In the genomic region with DNA sequence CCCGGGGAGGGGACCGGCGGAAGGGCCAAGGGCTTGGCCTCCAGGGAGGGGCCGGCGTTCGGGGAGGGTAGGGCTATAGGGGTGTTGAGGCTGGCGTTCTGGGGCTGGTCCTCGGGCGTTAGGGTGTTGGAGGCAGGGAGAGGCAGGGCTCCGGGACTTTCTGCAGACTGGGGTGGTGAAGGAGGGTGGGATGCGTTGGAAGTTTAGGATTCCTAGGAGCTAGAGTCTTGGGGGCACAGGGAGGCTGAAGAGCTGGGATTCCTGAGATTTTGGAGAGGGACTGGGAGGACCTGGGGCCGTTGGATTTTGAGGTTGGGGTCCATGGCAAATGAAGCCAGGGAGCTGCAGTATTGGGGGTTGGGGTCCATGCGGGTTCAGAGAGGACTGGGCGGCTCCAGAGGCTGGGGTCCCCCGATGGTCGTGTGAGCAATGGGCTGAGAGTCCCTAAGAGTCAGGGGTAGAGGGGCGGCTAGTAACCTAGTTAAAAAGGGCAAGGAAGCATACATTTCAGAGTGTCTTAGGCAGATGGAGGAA, we compare ENCODE assay signal across 9 cellular contexts. TPM values are rescaled to one million over a fixed set of nuclear protein-coding genes. Genes with fewer than 3 reads are reported as not detected.
DNase-seq lines count a peak whose midpoint lies in the region; TF ChIP-seq lines count a peak whose summit lies in the region.
"Had no signal": no experiment of that assay in that cellular context is flagged by ENCODE, and none has a peak within 500 bp of the region (broad histone marks: within the 10 kb centered on the region; RNA-seq: fewer than 3 reads in every experiment).

No MANE protein-coding gene starts in this region.

- peaks cover 2% of the 10 kb centered on the region for H3K36me3 Mint-ChIP-seq in activated naive CD4-positive, alpha-beta T cell treated with anti-CD3 and anti-CD28 coated beads, Interleukin-2, amount 50 U/mL, for 24 hours

- H3K27me3 ChIP-seq in skeletal muscle tissue (ENCODE audit: control insufficient read depth in 3 of 3, insufficient read depth in 3 of 3, low read length in 3 of 3): no peaks in the 10 kb centered on the region

- H3K4me3 ChIP-seq in SK-N-MC (peak overlapping the region; percentile 93), fibroblast of villous mesenchyme (ENCODE audit: low read depth, low read length) (peak overlapping the region; percentile 87), skeletal muscle tissue (ENCODE audit: low read length in 3 of 3) (peak overlapping the region; percentile 59 to 80 (median 79))

- peaks cover 11 to 13% (median 12%) of the 10 kb centered on the region in 3 donors for H3K4me1 ChIP-seq in skeletal muscle tissue (ENCODE audit: control insufficient read depth in 3 of 3, insufficient read depth in 3 of 3, low read length in 3 of 3)

- H3K9ac ChIP-seq in SK-N-MC (ENCODE audit: insufficient read length) (peak overlapping the region; percentile 95), skeletal muscle tissue (ENCODE audit: low read depth in 1 of 3, low read length in 3 of 3) (peak overlapping the region; percentile 72 to 86 (median 85))

- no peak overlapping the region for H3K27ac ChIP-seq in SK-N-MC
- H3K27ac ChIP-seq in skeletal muscle tissue (ENCODE audit: low read depth, low read length): peak overlapping the region; percentile 51

- TF ChIP-seq CTCF in fibroblast of villous mesenchyme (IDR thresholded peaks at IDR 0.05; ENCODE audit: insufficient read depth, low read depth, low read length): no peak

- H3K27ac Mint-ChIP-seq in activated naive CD4-positive, alpha-beta T cell treated with anti-CD3 and anti-CD28 coated beads, Interleukin-2, amount 50 U/mL, for 24 hours: peak overlapping the region; percentile 84

- H3K4me3 Mint-ChIP-seq in activated naive CD4-positive, alpha-beta T cell treated with anti-CD3 and anti-CD28 coated beads, Interleukin-2, amount 50 U/mL, for 24 hours: peak overlapping the region; percentile 92

- H3K4me1 Mint-ChIP-seq in activated naive CD4-positive, alpha-beta T cell treated with anti-CD3 and anti-CD28 coated beads, Interleukin-2, amount 50 U/mL, for 24 hours: peaks cover 40% of the 10 kb centered on the region

- peaks cover 37% of the 10 kb centered on the region for H3K36me3 ChIP-seq in SK-N-MC (ENCODE audit: insufficient read depth, low read length)
- H3K36me3 ChIP-seq in skeletal muscle tissue (ENCODE audit: control insufficient read depth in 3 of 3, insufficient read depth in 3 of 3, low read length in 3 of 3): peaks cover 19 to 31% (median 24%) of the 10 kb centered on the region in 3 donors

- H3K27me3 Mint-ChIP-seq in activated naive CD4-positive, alpha-beta T cell treated with anti-CD3 and anti-CD28 coated beads, Interleukin-2, amount 50 U/mL, for 24 hours: no peaks in the 10 kb centered on the region

- H3K9me3 Mint-ChIP-seq in activated naive CD4-positive, alpha-beta T cell treated with anti-CD3 and anti-CD28 coated beads, Interleukin-2, amount 50 U/mL, for 24 hours: no peaks in the 10 kb centered on the region

- no peak for DNase-seq in activated naive CD4-positive, alpha-beta T cell (lab: John Stamatoyannopoulos, UW)
- DNase-seq in SK-N-MC (ENCODE audit: low read depth, low spot score) (no peak), fibroblast of villous mesenchyme (ENCODE audit: low read depth) (peak; percentile 10), islet precursor cell (no peak), SHP77 (lab: John Stamatoyannopoulos, UW) (no peak), HuH-7.5 (ENCODE audit: low spot score) (no peak)

- H3K9me3 ChIP-seq in SK-N-MC (ENCODE audit: low read depth, low read length) (no peaks in the 10 kb centered on the region), skeletal muscle tissue (ENCODE audit: control insufficient read depth in 3 of 3, low read length in 3 of 3) (no peaks in the 10 kb centered on the region)

RNA-seq across cellular contexts. Expression of gene NFATC2IP, which starts 0.7 kb away (rescaled TPM):
- total RNA-seq in fibroblast of villous mesenchyme: 20.0 and 30.7 TPM in 2 replicates
- 13.6 TPM for total RNA-seq in skeletal muscle tissue

RNA-seq across cellular contexts. Expression of gene CD19, which starts 19.7 kb away (rescaled TPM):
- total RNA-seq in fibroblast of villous mesenchyme (not detected in 2 replicates), skeletal muscle tissue (2.1 TPM)
- total RNA-seq: glomerular endothelial cell had no signal

RNA-seq across cellular contexts. Expression of gene SPNS1, which starts 23.1 kb away (rescaled TPM):
- 33.2 and 34.5 TPM in 2 replicates for total RNA-seq in fibroblast of villous mesenchyme
- 18.3 TPM for total RNA-seq in skeletal muscle tissue

RNA-seq across cellular contexts. Expression of gene RABEP2, which starts 26.4 kb away (rescaled TPM):
- total RNA-seq in fibroblast of villous mesenchyme: 29.4 and 35.4 TPM in 2 replicates
- 11.0 TPM for total RNA-seq in skeletal muscle tissue

RNA-seq across cellular contexts. Expression of gene LAT, which starts 33.4 kb away (rescaled TPM):
- total RNA-seq in fibroblast of villous mesenchyme: 0.43 and 0.64 TPM in 2 replicates
- 0.52 TPM for total RNA-seq in skeletal muscle tissue
